11 cellular contexts compared by ENCODE assay signal in genomic region chr2:222298311-222299150, GRCh38. TPM values are rescaled to one million over a fixed set of nuclear protein-coding genes. Genes with fewer than 3 reads are reported as not detected.
DNase-seq lines count a peak whose midpoint lies in the region; ATAC-seq, FAIRE-seq and TF ChIP-seq lines count a peak whose summit lies in the region.
"Had no signal": no experiment of that assay in that cellular context is flagged by ENCODE, and none has a peak within 500 bp of the region (broad histone marks: within the 10 kb centered on the region; RNA-seq: fewer than 3 reads in every experiment).

TSS of gene PAX3 (minus strand) at chr2:222298998. CDS start at chr2:222298615, 383 bp downstream.

- TF ChIP-seq POLR2A in breast epithelium (IDR thresholded peaks at IDR 0.05) (no peak), HepG2 (IDR thresholded peaks at IDR 0.05; ENCODE audit: insufficient read depth in 1 of 2, low read depth in 2 of 2, low read length in 2 of 2) (no peak)

- peaks cover 0 to 3% of the 10 kb centered on the region in 2 donors for H3K4me1 ChIP-seq in breast epithelium
- no peaks in the 10 kb centered on the region for H3K4me1 ChIP-seq in HepG2 (ENCODE audit: insufficient read depth, low read length)
- H3K4me1 ChIP-seq in tibial artery = peaks cover 0 to 50% (median 24%) of the 10 kb centered on the region in 4 donors
- H3K4me1 ChIP-seq in small intestine (ENCODE audit: control insufficient read depth in 2 of 2, insufficient read depth in 1 of 2, low read depth in 1 of 2, low read length in 1 of 2) = peaks cover 0 to 6% of the 10 kb centered on the region in 2 donors

- H3K4me3 Mint-ChIP-seq in MCF 10A (ENCODE audit: unreplicated experiment) = no peak within 1 kb of the TSS

- H3K4me1 Mint-ChIP-seq in MCF 10A (ENCODE audit: insufficient read depth, unreplicated experiment) = peaks cover 7% of the 10 kb centered on the region

- peaks cover 100% of the 10 kb centered on the region for H3K27me3 Mint-ChIP-seq in MCF 10A (ENCODE audit: insufficient read depth, unreplicated experiment)

- H4K20me1 ChIP-seq in HepG2 (ENCODE audit: insufficient read depth, low read length) = no peaks in the 10 kb centered on the region

- H3K9ac ChIP-seq in HepG2 (ENCODE audit: insufficient read depth, low read depth, low read length) = no peak within 1 kb of the TSS

- TF ChIP-seq RAD21 in HepG2 (CRISPR knock-in tag; IDR thresholded peaks at IDR 0.05) = no peak

- peak within 1 kb of the TSS; percentile 13 for H3K4me2 ChIP-seq in HepG2 (ENCODE audit: low read depth, low read length)

- POLR2A ChIA-PET in MCF 10A (lab: Yijun Ruan, JAX) = interaction anchor here (0.6 kb wide), 1 partner anchor 9 kb away, joined by 3 read pairs; no protein-coding TSS in a partner anchor
- POLR2A ChIA-PET in HepG2 (lab: Yijun Ruan, JAX) = no interaction called here

- no TSS peak for BruUV-seq in MCF 10A (replicated peaks; lab: Mats Ljungman, UMichigan)
- BruUV-seq in HepG2 (replicated peaks; lab: Mats Ljungman, UMichigan) = no TSS peak

- FAIRE-seq in HepG2 (lab: Jason Lieb, UNC) (no peak), small intestine (lab: Jason Lieb, UNC) (no peak)

- H3K36me3 Mint-ChIP-seq in MCF 10A (ENCODE audit: insufficient read depth, unreplicated experiment) = no peaks in the 10 kb centered on the region

- no peaks in the 10 kb centered on the region for H3K79me2 ChIP-seq in HepG2 (ENCODE audit: insufficient read depth, low read length)

- H2AFZ ChIP-seq in HepG2 (ENCODE audit: low read length) = no peak within 1 kb of the TSS

- H3K36me3 ChIP-seq in breast epithelium (no peaks in the 10 kb centered on the region), HepG2 (replicated peaks in 1 of 2; ENCODE audit: control insufficient read depth in 1 of 2, insufficient read depth in 2 of 2, low read length in 2 of 2) (no peaks in the 10 kb centered on the region), tibial artery (no peaks in the 10 kb centered on the region), small intestine (ENCODE audit: control insufficient read depth in 2 of 2, insufficient read depth in 2 of 2, low read length in 2 of 2) (no peaks in the 10 kb centered on the region)

- peak; percentile 38 for ATAC-seq in HepG2
- ATAC-seq in HG03175 (IDR thresholded peaks at IDR 0.05; ENCODE audit: unreplicated experiment) = no peak

- H3K27me3 ChIP-seq in breast epithelium = peaks cover 12 to 100% of the 10 kb centered on the region in 2 donors
- peaks cover 32 to 99% of the 10 kb centered on the region in 2 experiments for H3K27me3 ChIP-seq in HepG2 (ENCODE audit: control insufficient read depth in 1 of 2, insufficient read depth in 2 of 2, low read length in 2 of 2)
- peaks cover 0 to 95% of the 10 kb centered on the region in 2 donors for H3K27me3 ChIP-seq in tibial artery
- peaks cover 2 to 83% of the 10 kb centered on the region in 2 donors for H3K27me3 ChIP-seq in small intestine (ENCODE audit: control insufficient read depth in 2 of 2, insufficient read depth in 2 of 2, low read length in 2 of 2)

- TF ChIP-seq EP300 in HepG2 (IDR thresholded peaks at IDR 0.05; ENCODE audit: low read depth in 2 of 2, low read length in 2 of 2) = no peak
- TF ChIP-seq EP300 in HepG2 (CRISPR knock-in tag; IDR thresholded peaks at IDR 0.05; ENCODE audit: borderline replicate concordance) = no peak

- DNase-seq in breast epithelium (ENCODE audit: low spot score in 2 of 2) (no peak), MCF 10A (ENCODE audit: unreplicated experiment) (no peak), amniotic stem cell (lab: John Stamatoyannopoulos, UW) (peak; percentile 88), HepG2 (ENCODE audit: low spot score) (no peak), tibial artery (no peak), inferior parietal cortex (ENCODE audit: extremely low spot score) (no peak), small intestine (no peak)
- DNase-seq: naive B cell had no signal

- in situ Hi-C loops in HepG2 (cut with HindIII; ENCODE audit: extremely low pct_ligation_motif_present, low pct_unique_long_range_greater_than_20kb) = no loop called here

- peaks cover 0 to 5% of the 10 kb centered on the region in 2 donors for H3K9me3 ChIP-seq in breast epithelium
- H3K9me3 ChIP-seq in HepG2 (ENCODE audit: low read length) = no peaks in the 10 kb centered on the region
- peaks cover 0 to 3% (median 0%) of the 10 kb centered on the region in 3 donors for H3K9me3 ChIP-seq in tibial artery
- no peaks in the 10 kb centered on the region for H3K9me3 ChIP-seq in small intestine (ENCODE audit: control insufficient read depth, low read depth)

- H3K9me3 Mint-ChIP-seq in MCF 10A (ENCODE audit: unreplicated experiment) = peaks cover 8% of the 10 kb centered on the region

- no peak within 1 kb of the TSS for H3K27ac Mint-ChIP-seq in MCF 10A (ENCODE audit: low read depth, unreplicated experiment)

- no peak for TF ChIP-seq CTCF in breast epithelium (IDR thresholded peaks at IDR 0.05)
- TF ChIP-seq CTCF in MCF 10A (IDR thresholded peaks at IDR 0.05; ENCODE audit: unreplicated experiment) = no peak
- TF ChIP-seq CTCF in HepG2 (CRISPR knock-in tag; IDR thresholded peaks at IDR 0.05) = no peak
- no peak for TF ChIP-seq CTCF in tibial artery (IDR thresholded peaks at IDR 0.05)

- peak within 1 kb of the TSS; percentile 18 to 56 (median 24) for H3K4me3 ChIP-seq in breast epithelium
- peak within 1 kb of the TSS in 1 of 3 experiments; percentile 15; a peak in 1 of 6 replicates for H3K4me3 ChIP-seq in HepG2 (replicated peaks in 1 of 3; ENCODE audit: insufficient read depth in 1 of 3, low read depth in 2 of 3, low read length in 3 of 3)
- H3K4me3 ChIP-seq in tibial artery = peak within 1 kb of the TSS; percentile 43 to 54
- H3K4me3 ChIP-seq in small intestine (ENCODE audit: low read depth in 1 of 2, low read length in 2 of 2) = no peak within 1 kb of the TSS

- H3K27ac ChIP-seq in breast epithelium (peak within 1 kb of the TSS in 1 of 2 donors; percentile 38), HepG2 (ENCODE audit: extremely low read length, insufficient read depth, low read length) (no peak within 1 kb of the TSS), tibial artery (peak within 1 kb of the TSS; percentile 15 to 49), small intestine (ENCODE audit: low read depth in 1 of 2, low read length in 1 of 2) (no peak within 1 kb of the TSS)
- H3K27ac ChIP-seq: C4-2B had no signal

- intact Hi-C loops in breast epithelium (cut with DNase I; ENCODE audit: low total_unique reads) (no loop called here), MCF 10A (cut with micrococcal nuclease) (loop anchor here (5.0 kb wide), 1 partner anchor 236 kb away; no protein-coding TSS in a partner anchor), HepG2 (cut with micrococcal nuclease; ENCODE audit: unreplicated experiment) (no loop called here), tibial artery (cut with DNase I; ENCODE audit: low total_unique reads) (no loop called here)

- CTCF ChIA-PET in MCF 10A (lab: Yijun Ruan, JAX) (interaction anchor here (0.6 kb wide), 1 partner anchor 23 kb away, joined by 4 read pairs; no protein-coding TSS in a partner anchor), HepG2 (lab: Yijun Ruan, JAX; ENCODE audit: low intra/inter-chr PET ratio, low total read pairs) (no interaction called here)

- 39% methylated on average over 52 of the region's 63 CpGs for WGBS in HepG2 (ENCODE audit: low lambda C conversion rate)
- WGBS in small intestine, 3 donors = 4 to 10% (median 5%) methylated on average over 58 to 63 of the region's 63 CpGs

TF ChIP-seq in HepG2, 621 proteins besides CTCF, POLR2A, EP300 and RAD21:
- no peak for TF ChIP-seq PAWR (CRISPR knock-in tag; IDR thresholded peaks at IDR 0.05; ENCODE audit: borderline replicate concordance)
- no peak for TF ChIP-seq NBN (conservative IDR thresholded peaks at IDR 0.05)
- no peak for TF ChIP-seq ELF3 (CRISPR knock-in tag; IDR thresholded peaks at IDR 0.05)
- TF ChIP-seq ZNF749 (CRISPR knock-in tag; IDR thresholded peaks at IDR 0.05; ENCODE audit: borderline replicate concordance) = no peak
- no peak for TF ChIP-seq ZNF34 (CRISPR knock-in tag; IDR thresholded peaks at IDR 0.05; ENCODE audit: borderline replicate concordance)

RNA-seq across cellular contexts. Expression of gene PAX3, which starts in this region (rescaled TPM):
- 1 to 10 TPM in 2 of 3 donors, under 1 TPM in 1; 0.29 to 2.9 (median 2.3) TPM for total RNA-seq in breast epithelium
- total RNA-seq in MCF 10A (2022) = not detected in 2 replicates
- total RNA-seq in HepG2 (2016; rRNA removed; fragmentation: Illumina TruSeq; extraction: Trizol) = not detected in 2 replicates
- not detected in 2 replicates for total RNA-seq in HepG2 (2016; cell fraction: cytosol; rRNA removed; fragmentation: Illumina TruSeq; extraction: Trizol; ENCODE audit: low read depth)
- total RNA-seq in HepG2 (2016; cell fraction: insoluble cytoplasmic fraction; rRNA removed; fragmentation: Illumina TruSeq; extraction: Trizol) = not detected in 2 replicates
- total RNA-seq in HepG2 (2016; cell fraction: membrane; rRNA removed; fragmentation: Illumina TruSeq; extraction: Trizol) = not detected in 2 replicates
- total RNA-seq in HepG2 (2016; cell fraction: nucleus; rRNA removed; fragmentation: Illumina TruSeq; extraction: Trizol) = not detected in 2 replicates
- polyA plus RNA-seq in HepG2 (2011; rRNA removed) = 0.07 TPM in 1 of 2 replicates, not detected in the other
- not detected in 2 replicates for polyA plus RNA-seq in HepG2 (2011; cell fraction: cytosol; rRNA removed)
- polyA plus RNA-seq in HepG2 (2011; cell fraction: nucleus; rRNA removed) = not detected in 2 replicates
- polyA plus RNA-seq in HepG2 (2012) = not detected in 2 replicates
- not detected in 2 replicates for polyA plus RNA-seq in HepG2 (2016; cell fraction: cytosol; fragmentation: Illumina TruSeq; extraction: Trizol; ENCODE audit: low read depth)
- polyA plus RNA-seq in HepG2 (2016; cell fraction: insoluble cytoplasmic fraction; fragmentation: Illumina TruSeq; extraction: Trizol; ENCODE audit: low read depth) = not detected in 2 replicates
- polyA plus RNA-seq in HepG2 (2016; cell fraction: membrane; fragmentation: Illumina TruSeq; extraction: Trizol; ENCODE audit: low read depth) = not detected in 2 replicates
- not detected in 2 replicates for polyA plus RNA-seq in HepG2 (2016; cell fraction: nucleus; fragmentation: Illumina TruSeq; extraction: Trizol; ENCODE audit: insufficient read depth, low read depth)
- not detected in 2 replicates for polyA minus RNA-seq in HepG2 (2011; rRNA and poly(A)+ RNA removed; ENCODE audit: low replicate concordance)
- not detected in 2 replicates for polyA minus RNA-seq in HepG2 (2011; cell fraction: cytosol; rRNA and poly(A)+ RNA removed)
- not detected in 2 replicates for polyA minus RNA-seq in HepG2 (2011; cell fraction: nucleus; rRNA and poly(A)+ RNA removed)
- not detected for polyA plus RNA-seq in small intestine
- total RNA-seq: T-helper 2 cell treated with Interferon-gamma antibody and Interleukin-4, amounts not matched to agents 100 ng/mL and 5 ng/mL, for 36 hours had no signal

Comparison
In these comparisons a context has a peak if more than half of its experiments do, and no peak if none do; other contexts are left out.
1. Peak in ATAC-seq and H3K4me2 ChIP-seq in HepG2; RNA of the gene not detected or under 1 TPM.
2. H3K27ac ChIP-seq: peak in tibial artery (2 of 2); none in HepG2 (single experiment) and small intestine (0 of 2).
3. H3K4me3 ChIP-seq: peak in breast epithelium (3 of 3) and tibial artery (2 of 2); none in small intestine (0 of 2).